In the genomic region with DNA sequence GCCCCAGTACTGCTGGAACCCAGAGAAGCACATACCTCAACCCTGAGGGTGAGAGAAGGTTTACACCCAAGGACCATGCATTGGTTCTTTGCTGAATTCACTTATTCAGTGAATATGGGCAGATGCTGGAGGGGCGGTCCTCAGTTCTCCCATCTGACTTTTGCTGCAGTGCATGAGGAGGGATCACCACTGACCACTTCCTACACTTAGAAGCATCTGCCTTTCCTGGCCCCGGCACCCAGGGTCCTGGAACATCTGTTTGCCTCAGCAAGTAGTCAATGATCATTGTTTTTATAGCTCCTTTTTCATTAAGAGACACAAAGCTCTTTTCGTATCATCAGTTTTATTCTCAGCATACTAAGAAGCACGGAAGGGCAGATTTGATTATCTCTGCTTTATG, we compare ENCODE assay signal across 21 cellular contexts.
"Had no signal": no experiment of that assay in that cellular context is flagged by ENCODE, and none has a peak within 500 bp of the region (broad histone marks: within the 10 kb centered on the region; RNA-seq: fewer than 3 reads in every experiment).

No MANE protein-coding gene starts in this region.

- DNase-seq: activated CD4-positive, alpha-beta T cell treated with anti-CD3 and anti-CD28 coated beads for 36 hours; activated CD4-positive, alpha-beta T cell treated with anti-CD3 and anti-CD28 coated beads, Interleukin-2, amount 50 U/mL, for 1 hour; activated CD8-positive, alpha-beta T cell treated with anti-CD3 and anti-CD28 coated beads, Interleukin-2, amount 10 ng/mL, durations not matched to agents 7 days and 5 days; activated gamma-delta T cell; activated naive CD4-positive, alpha-beta T cell treated with anti-CD3 and anti-CD28 coated beads for 36 hours; activated T-cell treated with anti-CD3 and anti-CD28 coated beads, Interleukin-2, amount 50 U/mL, for 48 hours; amygdala; Kasumi-1; KBM-7; NCI-H1048; NCI-H146; NCI-H187 treated with DMSO at 0.1 percent for 48 hours; NCI-H2081 treated with DMSO at 0.1 percent for 48 hours; NCI-H526; NCI-H774; NK-92 treated with Interleukin-12 subunit alpha and Interleukin-12 subunit beta, amount 100 ng/mL, for 24 hours; OCI-M1; SHP77 treated with DMSO at 0.1 percent for 48 hours; T-cell; WERI-Rb-1 had no signal

- H3K36me3 ChIP-seq: WERI-Rb-1 had no signal

- H3K27ac ChIP-seq: WERI-Rb-1 had no signal

- ATAC-seq: activated CD4-positive, alpha-beta T cell treated with anti-CD3 and anti-CD28 coated beads for 36 hours; activated CD8-positive, alpha-beta T cell treated with anti-CD3 and anti-CD28 coated beads, Interleukin-2, amount 10 ng/mL, durations not matched to agents 7 days and 5 days; activated T-helper 17 cell treated with anti-CD3 and anti-CD28 coated beads, Interleukin-2, amount 50 U/mL, for 72 hours; T-cell had no signal
